Comparison of ENCODE assay signal across 1 cellular context in genomic region chr20:32288225-32288849, GRCh38.
TF ChIP-seq lines count a peak whose summit lies in the region.

No MANE protein-coding gene starts in this region.

TF ChIP-seq in HepG2, 621 proteins besides CTCF, POLR2A, EP300 and RAD21 (continued from another document and continues in another):
- TF ChIP-seq ZNF281 (CRISPR knock-in tag; IDR thresholded peaks at IDR 0.05; ENCODE audit: borderline replicate concordance) (no peak), PTBP1 (IDR thresholded peaks at IDR 0.05; ENCODE audit: low read depth, low read length, poor library complexity, severe bottlenecking) (no peak), GFI1 (CRISPR knock-in tag; IDR thresholded peaks at IDR 0.05; ENCODE audit: borderline replicate concordance) (no peak), SOX6 (IDR thresholded peaks at IDR 0.05) (no peak), SOX6 (CRISPR knock-in tag; IDR thresholded peaks at IDR 0.05) (peak; percentile 77), ZEB1 (IDR thresholded peaks at IDR 0.05; ENCODE audit: insufficient replicate concordance, low read depth) (no peak), PAWR (CRISPR knock-in tag; IDR thresholded peaks at IDR 0.05; ENCODE audit: borderline replicate concordance) (no peak), DPF2 (CRISPR knock-in tag; IDR thresholded peaks at IDR 0.05; ENCODE audit: borderline replicate concordance, low read depth) (peak; percentile 63; the same call in 1 of the 2 replicates), NFE2 (CRISPR knock-in tag; IDR thresholded peaks at IDR 0.05) (no peak), KDM2A (CRISPR knock-in tag; IDR thresholded peaks at IDR 0.05; ENCODE audit: borderline replicate concordance, low read depth) (peak; percentile 58; the same call in 1 of the 2 replicates), SP4 (CRISPR knock-in tag; IDR thresholded peaks at IDR 0.05) (no peak), ZNF337 (CRISPR knock-in tag; IDR thresholded peaks at IDR 0.05; ENCODE audit: borderline replicate concordance, low read depth) (no peak), BHLHE40 (IDR thresholded peaks at IDR 0.05; ENCODE audit: low read length) (no peak), CSRNP2 (CRISPR knock-in tag; conservative IDR thresholded peaks at IDR 0.05; ENCODE audit: low read depth) (no peak), HMGA1 (CRISPR knock-in tag; conservative IDR thresholded peaks at IDR 0.05) (no peak), ZFP62 (CRISPR knock-in tag; IDR thresholded peaks at IDR 0.05) (no peak), ZBTB46 (CRISPR knock-in tag; IDR thresholded peaks at IDR 0.05; ENCODE audit: borderline replicate concordance) (no peak), RARA (CRISPR knock-in tag; IDR thresholded peaks at IDR 0.05) (peak; percentile 99), NR2F2 (IDR thresholded peaks at IDR 0.05; ENCODE audit: borderline replicate concordance, low read depth) (no peak), ZNF781 (CRISPR knock-in tag; IDR thresholded peaks at IDR 0.05; ENCODE audit: borderline replicate concordance, not compliant biosample characterization) (no peak), KDM5B (CRISPR knock-in tag; IDR thresholded peaks at IDR 0.05; ENCODE audit: borderline replicate concordance) (no peak), THAP11 (CRISPR knock-in tag; IDR thresholded peaks at IDR 0.05) (peak; percentile 66), ZNF891 (CRISPR knock-in tag; IDR thresholded peaks at IDR 0.05) (no peak), PPARG (CRISPR knock-in tag; conservative IDR thresholded peaks at IDR 0.05) (peak; percentile 71), HNF4A (CRISPR knock-in tag; IDR thresholded peaks at IDR 0.05) (peak; percentile 87), FOXO4 (CRISPR knock-in tag; conservative IDR thresholded peaks at IDR 0.05) (no peak), AKAP8 (CRISPR knock-in tag; IDR thresholded peaks at IDR 0.05) (no peak), HOXA3 (CRISPR knock-in tag; IDR thresholded peaks at IDR 0.05) (peak; percentile 94)
- TF ChIP-seq, protein P1, sequence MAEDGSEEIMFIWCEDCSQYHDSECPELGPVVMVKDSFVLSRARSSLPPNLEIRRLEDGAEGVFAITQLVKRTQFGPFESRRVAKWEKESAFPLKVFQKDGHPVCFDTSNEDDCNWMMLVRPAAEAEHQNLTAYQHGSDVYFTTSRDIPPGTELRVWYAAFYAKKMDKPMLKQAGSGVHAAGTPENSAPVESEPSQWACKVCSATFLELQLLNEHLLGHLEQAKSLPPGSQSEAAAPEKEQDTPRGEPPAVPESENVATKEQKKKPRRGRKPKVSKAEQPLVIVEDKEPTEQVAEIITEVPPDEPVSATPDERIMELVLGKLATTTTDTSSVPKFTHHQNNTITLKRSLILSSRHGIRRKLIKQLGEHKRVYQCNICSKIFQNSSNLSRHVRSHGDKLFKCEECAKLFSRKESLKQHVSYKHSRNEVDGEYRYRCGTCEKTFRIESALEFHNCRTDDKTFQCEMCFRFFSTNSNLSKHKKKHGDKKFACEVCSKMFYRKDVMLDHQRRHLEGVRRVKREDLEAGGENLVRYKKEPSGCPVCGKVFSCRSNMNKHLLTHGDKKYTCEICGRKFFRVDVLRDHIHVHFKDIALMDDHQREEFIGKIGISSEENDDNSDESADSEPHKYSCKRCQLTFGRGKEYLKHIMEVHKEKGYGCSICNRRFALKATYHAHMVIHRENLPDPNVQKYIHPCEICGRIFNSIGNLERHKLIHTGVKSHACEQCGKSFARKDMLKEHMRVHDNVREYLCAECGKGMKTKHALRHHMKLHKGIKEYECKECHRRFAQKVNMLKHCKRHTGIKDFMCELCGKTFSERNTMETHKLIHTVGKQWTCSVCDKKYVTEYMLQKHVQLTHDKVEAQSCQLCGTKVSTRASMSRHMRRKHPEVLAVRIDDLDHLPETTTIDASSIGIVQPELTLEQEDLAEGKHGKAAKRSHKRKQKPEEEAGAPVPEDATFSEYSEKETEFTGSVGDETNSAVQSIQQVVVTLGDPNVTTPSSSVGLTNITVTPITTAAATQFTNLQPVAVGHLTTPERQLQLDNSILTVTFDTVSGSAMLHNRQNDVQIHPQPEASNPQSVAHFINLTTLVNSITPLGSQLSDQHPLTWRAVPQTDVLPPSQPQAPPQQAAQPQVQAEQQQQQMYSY (CRISPR knock-in tag; IDR thresholded peaks at IDR 0.05), result peak; percentile 58; the same call in 1 of the 2 replicates
- TF ChIP-seq, protein P2, sequence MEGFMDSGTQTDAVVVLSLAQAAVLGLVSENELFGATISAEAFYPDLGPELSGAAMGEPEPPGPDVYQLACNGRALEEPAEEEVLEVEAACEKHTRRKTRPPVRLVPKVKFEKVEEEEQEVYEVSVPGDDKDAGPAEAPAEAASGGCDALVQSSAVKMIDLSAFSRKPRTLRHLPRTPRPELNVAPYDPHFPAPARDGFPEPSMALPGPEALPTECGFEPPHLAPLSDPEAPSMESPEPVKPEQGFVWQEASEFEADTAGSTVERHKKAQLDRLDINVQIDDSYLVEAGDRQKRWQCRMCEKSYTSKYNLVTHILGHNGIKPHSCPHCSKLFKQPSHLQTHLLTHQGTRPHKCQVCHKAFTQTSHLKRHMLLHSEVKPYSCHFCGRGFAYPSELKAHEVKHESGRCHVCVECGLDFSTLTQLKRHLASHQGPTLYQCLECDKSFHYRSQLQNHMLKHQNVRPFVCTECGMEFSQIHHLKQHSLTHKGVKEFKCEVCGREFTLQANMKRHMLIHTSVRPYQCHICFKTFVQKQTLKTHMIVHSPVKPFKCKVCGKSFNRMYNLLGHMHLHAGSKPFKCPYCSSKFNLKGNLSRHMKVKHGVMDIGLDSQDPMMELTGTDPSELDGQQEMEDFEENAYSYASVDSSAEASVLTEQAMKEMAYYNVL (CRISPR knock-in tag; IDR thresholded peaks at IDR 0.05; ENCODE audit: borderline replicate concordance), result peak; percentile 84; the same call in 1 of the 2 replicates
- TF ChIP-seq, protein P3, sequence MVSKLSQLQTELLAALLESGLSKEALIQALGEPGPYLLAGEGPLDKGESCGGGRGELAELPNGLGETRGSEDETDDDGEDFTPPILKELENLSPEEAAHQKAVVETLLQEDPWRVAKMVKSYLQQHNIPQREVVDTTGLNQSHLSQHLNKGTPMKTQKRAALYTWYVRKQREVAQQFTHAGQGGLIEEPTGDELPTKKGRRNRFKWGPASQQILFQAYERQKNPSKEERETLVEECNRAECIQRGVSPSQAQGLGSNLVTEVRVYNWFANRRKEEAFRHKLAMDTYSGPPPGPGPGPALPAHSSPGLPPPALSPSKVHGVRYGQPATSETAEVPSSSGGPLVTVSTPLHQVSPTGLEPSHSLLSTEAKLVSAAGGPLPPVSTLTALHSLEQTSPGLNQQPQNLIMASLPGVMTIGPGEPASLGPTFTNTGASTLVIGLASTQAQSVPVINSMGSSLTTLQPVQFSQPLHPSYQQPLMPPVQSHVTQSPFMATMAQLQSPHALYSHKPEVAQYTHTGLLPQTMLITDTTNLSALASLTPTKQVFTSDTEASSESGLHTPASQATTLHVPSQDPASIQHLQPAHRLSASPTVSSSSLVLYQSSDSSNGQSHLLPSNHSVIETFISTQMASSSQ (IDR thresholded peaks at IDR 0.05; ENCODE audit: low read depth), result peak; percentile 43; the same call in 1 of the 2 replicates
- TF ChIP-seq, protein P3 (CRISPR knock-in tag; IDR thresholded peaks at IDR 0.05; ENCODE audit: borderline replicate concordance), result peak; percentile 79
- TF ChIP-seq, protein P4, sequence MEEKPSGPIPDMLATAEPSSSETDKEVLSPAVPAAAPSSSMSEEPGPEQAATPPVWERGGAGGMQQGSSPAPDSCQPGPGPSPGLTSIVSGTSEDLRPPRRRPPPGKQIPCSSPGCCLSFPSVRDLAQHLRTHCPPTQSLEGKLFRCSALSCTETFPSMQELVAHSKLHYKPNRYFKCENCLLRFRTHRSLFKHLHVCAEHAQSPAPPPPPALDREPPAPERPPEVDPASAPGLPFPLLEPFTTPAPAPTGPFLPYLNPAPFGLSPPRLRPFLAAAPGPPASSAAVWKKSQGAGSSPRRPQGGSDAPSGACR (CRISPR knock-in tag; IDR thresholded peaks at IDR 0.05), result no peak; the same call in 1 of the 2 replicates
- TF ChIP-seq, protein P5, sequence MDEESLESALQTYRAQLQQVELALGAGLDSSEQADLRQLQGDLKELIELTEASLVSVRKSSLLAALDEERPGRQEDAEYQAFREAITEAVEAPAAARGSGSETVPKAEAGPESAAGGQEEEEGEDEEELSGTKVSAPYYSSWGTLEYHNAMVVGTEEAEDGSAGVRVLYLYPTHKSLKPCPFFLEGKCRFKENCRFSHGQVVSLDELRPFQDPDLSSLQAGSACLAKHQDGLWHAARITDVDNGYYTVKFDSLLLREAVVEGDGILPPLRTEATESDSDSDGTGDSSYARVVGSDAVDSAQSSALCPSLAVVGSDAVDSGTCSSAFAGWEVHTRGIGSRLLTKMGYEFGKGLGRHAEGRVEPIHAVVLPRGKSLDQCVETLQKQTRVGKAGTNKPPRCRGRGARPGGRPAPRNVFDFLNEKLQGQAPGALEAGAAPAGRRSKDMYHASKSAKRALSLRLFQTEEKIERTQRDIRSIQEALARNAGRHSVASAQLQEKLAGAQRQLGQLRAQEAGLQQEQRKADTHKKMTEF (CRISPR knock-in tag; IDR thresholded peaks at IDR 0.05), result peak; percentile 82
